In the genomic region with DNA sequence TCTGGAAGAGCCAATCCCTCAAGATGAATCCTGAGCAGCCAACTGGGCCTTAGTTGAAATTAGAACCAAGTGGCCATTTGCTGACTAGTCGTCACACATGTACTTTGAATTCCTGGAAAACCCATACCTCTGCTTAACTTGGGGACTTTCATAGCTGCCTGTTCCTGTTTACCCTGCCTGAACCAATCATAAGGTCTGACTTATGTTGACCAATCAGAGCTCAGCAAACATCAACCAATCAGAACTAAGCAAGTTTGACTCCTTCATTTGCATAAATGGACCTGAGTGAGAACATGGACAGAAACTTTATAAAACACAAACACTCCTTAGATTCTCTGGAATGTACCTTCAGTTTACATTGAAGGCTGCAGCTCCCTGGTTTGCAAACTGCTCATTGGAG, we compare ENCODE assay signal across 13 cellular contexts. TPM values are rescaled to one million over a fixed set of nuclear protein-coding genes. Genes with fewer than 3 reads are reported as not detected.
DNase-seq lines count a peak whose midpoint lies in the region; ATAC-seq, FAIRE-seq and TF ChIP-seq lines count a peak whose summit lies in the region.
"Had no signal": no experiment of that assay in that cellular context is flagged by ENCODE, and none has a peak within 500 bp of the region (broad histone marks: within the 10 kb centered on the region; RNA-seq: fewer than 3 reads in every experiment).

No MANE protein-coding gene starts in this region.

- TF ChIP-seq POLR2A in GM12878 (IDR thresholded peaks at IDR 0.05; ENCODE audit: low read depth, low read length), result no peak

- no peak overlapping the region for H3K4me2 ChIP-seq in GM23338
- H3K4me2 ChIP-seq in GM12878 (ENCODE audit: control insufficient read depth, insufficient read depth), result no peak overlapping the region

- TF ChIP-seq RAD21 in GM12878 (IDR thresholded peaks at IDR 0.05; ENCODE audit: insufficient read depth, low read depth, low read length), result no peak

- H3K4me3 Mint-ChIP-seq in GM23338 (no peak overlapping the region), memory B cell (no peak overlapping the region)

- RAD21 ChIA-PET in GM12878 (lab: Charles Lee; ENCODE audit: unreplicated experiment), result no interaction called here

- H3K4me1 ChIP-seq in GM23338 (ENCODE audit: insufficient read depth) (no peaks in the 10 kb centered on the region; the same call in 1 of the 2 replicates), GM12878 (ENCODE audit: control insufficient read depth, insufficient read depth, low read length) (no peaks in the 10 kb centered on the region; the same call in 1 of the 2 replicates)

- no peaks in the 10 kb centered on the region for H3K9me3 ChIP-seq in GM12878 (replicated peaks; ENCODE audit: control insufficient read depth, insufficient read depth, low read length)
- H3K9me3 ChIP-seq: vagina had no signal

- no peak overlapping the region for H3K9ac ChIP-seq in GM12878 (ENCODE audit: control insufficient read depth, insufficient read depth, low read length)

- no peaks in the 10 kb centered on the region for H3K27me3 ChIP-seq in GM23338 (ENCODE audit: insufficient read depth)
- no peaks in the 10 kb centered on the region for H3K27me3 ChIP-seq in GM12878 (replicated peaks in 1 of 2; ENCODE audit: control insufficient read depth in 2 of 2, insufficient read depth in 2 of 2, low read length in 1 of 2)
- H3K27me3 ChIP-seq: vagina had no signal

- no peaks in the 10 kb centered on the region for H3K9me3 Mint-ChIP-seq in GM23338
- H3K9me3 Mint-ChIP-seq in memory B cell, result no peaks in the 10 kb centered on the region

- no TSS peak for BruUV-seq in GM12878 (replicated peaks; lab: Mats Ljungman, UMichigan)

- no peak overlapping the region for H3K4me3 ChIP-seq in GM23338
- no peak overlapping the region for H3K4me3 ChIP-seq in GM12878
- H3K4me3 ChIP-seq: vagina had no signal

- H4K20me1 ChIP-seq in GM23338 (replicated peaks; ENCODE audit: insufficient read depth), result peaks cover 53% of the 10 kb centered on the region
- H4K20me1 ChIP-seq in GM12878 (ENCODE audit: control insufficient read depth, insufficient read depth), result no peaks in the 10 kb centered on the region

- FAIRE-seq in GM12878 (lab: Jason Lieb, UNC), result no peak
- FAIRE-seq in frontal cortex (lab: Jason Lieb, UNC), result no peak
- FAIRE-seq: small intestine had no signal

- H3K27me3 Mint-ChIP-seq in GM23338 (ENCODE audit: insufficient read depth, low read depth, poor library complexity), result peaks cover 8% of the 10 kb centered on the region
- no peaks in the 10 kb centered on the region for H3K27me3 Mint-ChIP-seq in memory B cell

- 0% methylated on average over 1 of the region's 1 CpG for WGBS in GM12878 (ENCODE audit: insufficient coverage, insufficient replicate concordance, low lambda C conversion rate, missing lambda C conversion rate)

- ATAC-seq in GM23338, result peak; percentile 42; the same call in 2 of the 3 replicates
- peak; percentile 66 for ATAC-seq in GM12878
- ATAC-seq in memory B cell (ENCODE audit: low read depth), result peak; percentile 52

- intact Hi-C loops in GM12878 (cut with micrococcal nuclease; ENCODE audit: unreplicated experiment), result no loop called here

- H3F3A ChIP-seq in GM23338 (replicated peaks; ENCODE audit: low read depth), result no peaks in the 10 kb centered on the region

- SMC1A ChIA-PET in GM12878 (lab: Charles Lee; ENCODE audit: uncharacterized antibody, unreplicated experiment), result interaction anchor here (1.1 to 1.4 kb wide), 3 partner anchors 9 to 24 kb away, joined by 3 to 5 read pairs (median 3); no protein-coding TSS in a partner anchor

- H3K27ac ChIP-seq in GM23338 (ENCODE audit: low read depth) (peak overlapping the region; percentile 40; the same call in 1 of the 2 replicates), GM12878 (ENCODE audit: control insufficient read depth, insufficient read depth) (no peak overlapping the region)
- H3K27ac ChIP-seq: vagina had no signal

- in situ Hi-C loops in GM12878 (cut with MboI), result no loop called here

- H3K36me3 Mint-ChIP-seq in GM23338 (ENCODE audit: low read depth) (peaks cover 2% of the 10 kb centered on the region; the same call in 1 of the 3 replicates), memory B cell (no peaks in the 10 kb centered on the region)

- POLR2A ChIA-PET in GM12878 (lab: Charles Lee), result interaction anchor here (0.7 kb wide), 1 partner anchor 134 kb away, joined by 3 read pairs; no protein-coding TSS in a partner anchor

- H3K36me3 ChIP-seq in GM23338 (ENCODE audit: insufficient read depth), result 0 out of 2 replicates have a peak, but pooled peaks cover 4% of the 10 kb centered on the region
- no peaks in the 10 kb centered on the region for H3K36me3 ChIP-seq in GM12878 (ENCODE audit: control insufficient read depth in 2 of 2, insufficient read depth in 2 of 2, low read length in 1 of 2)
- H3K36me3 ChIP-seq: vagina had no signal

- H3K27ac Mint-ChIP-seq in GM23338 (peak overlapping the region; percentile 50; the same call in 1 of the 2 replicates), memory B cell (no peak overlapping the region)

- CTCF ChIA-PET in GM12878 (lab: Yijun Ruan, JAX), result interaction anchor here (0.9 to 1.0 kb wide), 2 partner anchors 15 to 24 kb away, joined by 3 read pairs; no protein-coding TSS in a partner anchor

- DNase-seq in AG08395 (ENCODE audit: low spot score) (peak; percentile 24), GM23338 (ENCODE audit: low spot score) (peak; percentile 49), GM12878 (ENCODE audit: low read depth, low spot score) (no peak), memory B cell (ENCODE audit: low spot score in 2 of 2) (no peak), NCI-H226 (no peak), frontal cortex (ENCODE audit: low spot score in 2 of 2) (no peak), anterior cingulate cortex (lab: John Stamatoyannopoulos, UW) (no peak), GM03348 (ENCODE audit: low spot score) (no peak)
- DNase-seq: C1 segment of cervical spinal cord; effector CD4-positive, alpha-beta T cell; SHP77; small intestine had no signal

- TF ChIP-seq EP300 in GM12878 (IDR thresholded peaks at IDR 0.05; ENCODE audit: borderline replicate concordance in 1 of 2, control insufficient read depth in 1 of 2, low read depth in 2 of 2, low read length in 2 of 2), result no peak

- H3K4me1 Mint-ChIP-seq in GM23338 (peaks cover 25% of the 10 kb centered on the region), memory B cell (peaks cover 2% of the 10 kb centered on the region)

- H3K79me2 ChIP-seq in GM23338 (replicated peaks; ENCODE audit: insufficient read depth), result peaks cover 97% of the 10 kb centered on the region
- no peaks in the 10 kb centered on the region for H3K79me2 ChIP-seq in GM12878 (ENCODE audit: control insufficient read depth, insufficient read depth, low read length)

- H3K9me2 ChIP-seq in GM23338 (ENCODE audit: insufficient read depth), result no peaks in the 10 kb centered on the region

- no peak overlapping the region for H2AFZ ChIP-seq in GM23338
- peak overlapping the region; percentile 22; the same call in 1 of the 2 replicates for H2AFZ ChIP-seq in GM12878 (ENCODE audit: control insufficient read depth, low read depth, low read length)

- TF ChIP-seq CTCF in GM23338 (conservative IDR thresholded peaks at IDR 0.05; ENCODE audit: low read depth in 2 of 2), result no peak
- TF ChIP-seq CTCF in GM12878 (IDR thresholded peaks at IDR 0.05 in 2 of 3, conservative IDR thresholded peaks at IDR 0.05 in 1 of 3; ENCODE audit: control insufficient read depth in 2 of 3, extremely low read depth in 1 of 3, insufficient read depth in 1 of 3, low read depth in 3 of 3, low read length in 3 of 3), result no peak

TF ChIP-seq in GM12878, 131 proteins besides CTCF, POLR2A, EP300 and RAD21 (continues in another document):
- TF ChIP-seq FOXK2 (IDR thresholded peaks at IDR 0.05) (0 out of 2 replicates have a peak, but pooled peaks have one; percentile 9), PAX8 (IDR thresholded peaks at IDR 0.05) (no peak)
- TF ChIP-seq, protein P1, sequence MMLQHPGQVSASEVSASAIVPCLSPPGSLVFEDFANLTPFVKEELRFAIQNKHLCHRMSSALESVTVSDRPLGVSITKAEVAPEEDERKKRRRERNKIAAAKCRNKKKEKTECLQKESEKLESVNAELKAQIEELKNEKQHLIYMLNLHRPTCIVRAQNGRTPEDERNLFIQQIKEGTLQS (IDR thresholded peaks at IDR 0.05; ENCODE audit: borderline replicate concordance, extremely low read depth, low read depth, low read length), result no peak
- TF ChIP-seq, protein P2, sequence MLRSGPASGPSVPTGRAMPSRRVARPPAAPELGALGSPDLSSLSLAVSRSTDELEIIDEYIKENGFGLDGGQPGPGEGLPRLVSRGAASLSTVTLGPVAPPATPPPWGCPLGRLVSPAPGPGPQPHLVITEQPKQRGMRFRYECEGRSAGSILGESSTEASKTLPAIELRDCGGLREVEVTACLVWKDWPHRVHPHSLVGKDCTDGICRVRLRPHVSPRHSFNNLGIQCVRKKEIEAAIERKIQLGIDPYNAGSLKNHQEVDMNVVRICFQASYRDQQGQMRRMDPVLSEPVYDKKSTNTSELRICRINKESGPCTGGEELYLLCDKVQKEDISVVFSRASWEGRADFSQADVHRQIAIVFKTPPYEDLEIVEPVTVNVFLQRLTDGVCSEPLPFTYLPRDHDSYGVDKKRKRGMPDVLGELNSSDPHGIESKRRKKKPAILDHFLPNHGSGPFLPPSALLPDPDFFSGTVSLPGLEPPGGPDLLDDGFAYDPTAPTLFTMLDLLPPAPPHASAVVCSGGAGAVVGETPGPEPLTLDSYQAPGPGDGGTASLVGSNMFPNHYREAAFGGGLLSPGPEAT (IDR thresholded peaks at IDR 0.05; ENCODE audit: low read depth), result no peak

RNA-seq across cellular contexts. Expression of a gene that starts 50.8 kb away (rescaled TPM):
- 21.4 and 25.4 TPM in 2 replicates for total RNA-seq in GM23338 (2014; rRNA removed; shearing (Covaris generic))
- polyA plus RNA-seq in GM23338 (2016; fragmentation: Nextera tagmentation; extraction: Ambion mirVana) (10.5 and 11.3 TPM in 2 replicates), GM12878 (2011; rRNA removed) (1.0 TPM in 2 replicates), GM12878 (2014; fragmentation: Illumina TruSeq; extraction: Trizol) (3.3 TPM in 2 replicates), GM12878 (2014; fragmentation: Nextera tagmentation; extraction: Ambion mirVana) (1 to 10 TPM in 1 of 2 experiments, under 1 TPM in 1; 0.90 to 1.1 TPM), GM12878 (2014; rRNA removed) (3.2 and 6.0 TPM in 2 replicates), GM12878 (2016; fragmentation: Nextera tagmentation; extraction: Ambion mirVana) (1 to 10 TPM in 1 of 2 experiments, under 1 TPM in 1; 0.91 to 1.2 TPM)
- 6.5 and 8.9 TPM in 2 replicates for total RNA-seq in GM12878 (2013; cell fraction: nucleolus; rRNA removed)
- total RNA-seq in GM12878 (2014; rRNA removed) (3.2 and 3.7 TPM in 2 replicates), GM12878 (2014; rRNA removed; fragmentation: Illumina TruSeq; extraction: Trizol) (2.8 and 2.9 TPM in 2 replicates), GM12878 (2021) (7.8 and 9.8 TPM in 2 replicates), frontal cortex (1.2 TPM)
- 1.1 TPM for polyA plus RNA-seq in GM12878 (2011; ENCODE audit: low read depth)
- polyA plus RNA-seq in GM12878 (2011; cell fraction: cytosol; rRNA removed), result 1.0 and 1.5 TPM in 2 replicates
- polyA plus RNA-seq in GM12878 (2011; cell fraction: nucleus; rRNA removed), result 0.88 and 2.0 TPM in 2 replicates
- polyA plus RNA-seq in GM12878 (2012), result 1.9 and 2.4 TPM in 2 replicates
- 1.5 and 1.6 TPM in 2 replicates for polyA minus RNA-seq in GM12878 (2011; rRNA and poly(A)+ RNA removed)
- polyA minus RNA-seq in GM12878 (2011; cell fraction: cytosol; rRNA and poly(A)+ RNA removed), result 1.1 and 1.2 TPM in 2 replicates
- polyA minus RNA-seq in GM12878 (2011; cell fraction: nucleus; rRNA and poly(A)+ RNA removed), result 0.85 and 0.96 TPM in 2 replicates

Comparison
In these comparisons a context has a peak if more than half of its experiments do, and no peak if none do; other contexts are left out.
1. DNase-seq: peak in AG08395 (single experiment) and GM23338 (single experiment); none in GM12878 (single experiment), memory B cell (0 of 2), NCI-H226 (single experiment), frontal cortex (0 of 2), anterior cingulate cortex (0 of 58) and GM03348 (single experiment).
2. Peak in every context shown above with its lines, with median percentiles within 50 percentile points of each other: ATAC-seq.